ENCODE assay signal across 8 cellular contexts in the genomic region with DNA sequence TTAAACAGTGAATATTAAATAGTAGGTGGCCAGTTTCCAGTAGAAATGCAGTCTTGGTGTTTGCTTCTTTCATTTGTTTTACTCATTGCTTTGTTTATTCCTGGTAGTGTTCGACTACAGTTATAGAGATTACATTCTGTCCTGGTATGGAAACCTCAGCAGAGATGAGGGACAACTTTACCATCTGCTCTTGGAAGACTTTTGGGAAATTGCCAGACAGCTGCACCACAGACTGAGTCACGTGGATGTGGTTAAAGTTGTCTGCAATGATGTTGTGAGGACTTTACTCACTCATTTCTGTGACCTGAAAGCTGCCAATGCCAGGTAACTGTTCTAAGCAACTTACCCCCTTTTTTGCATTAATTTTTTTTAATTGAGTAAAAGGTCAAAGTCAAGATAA. TPM values are rescaled to one million over a fixed set of nuclear protein-coding genes. Genes with fewer than 3 reads are reported as not detected.
DNase-seq lines count a peak whose midpoint lies in the region; ATAC-seq, FAIRE-seq and TF ChIP-seq lines count a peak whose summit lies in the region.
"Not testable (repeated sequence)": the region's sequence is repeated elsewhere in the genome, so short reads cannot be mapped to it uniquely, and the experiment has no call there.

No MANE protein-coding gene starts in this region.

- not testable (repeated sequence) for TF ChIP-seq POLR2A in A549 (IDR thresholded peaks at IDR 0.05; ENCODE audit: low read length)

- not testable (repeated sequence) for TF ChIP-seq CTCF in A549 (IDR thresholded peaks at IDR 0.05); HFFc6 (IDR thresholded peaks at IDR 0.05); astrocyte of the spinal cord (IDR thresholded peaks at IDR 0.05; ENCODE audit: low read depth, low read length); foreskin fibroblast (IDR thresholded peaks at IDR 0.05; ENCODE audit: low read depth, low read length)

- peaks cover 15% of the 10 kb centered on the region; the same call in 1 of the 2 replicates for H3K36me3 Mint-ChIP-seq in HFFc6 (ENCODE audit: low read depth)
- not testable (repeated sequence) for H3K36me3 Mint-ChIP-seq in naive thymus-derived CD4-positive, alpha-beta T cell

- peak overlapping the region; percentile 32; the same call in 1 of the 3 replicates for H3K4me2 ChIP-seq in A549

- 43% methylated on average over 2 of the region's 2 CpGs for WGBS in A549 (ENCODE audit: missing lambda C conversion rate)

- not testable (repeated sequence) for H3K27ac ChIP-seq in A549; SJSA1; naive thymus-derived CD4-positive, alpha-beta T cell (ENCODE audit: low read depth, low read length)

- H3K36me3 ChIP-seq in SJSA1; naive thymus-derived CD4-positive, alpha-beta T cell (ENCODE audit: control insufficient read depth in 2 of 3, insufficient read depth in 3 of 3, low read length in 3 of 3): not testable (repeated sequence)

- not testable (repeated sequence) for H3K27me3 Mint-ChIP-seq in HFFc6 (ENCODE audit: insufficient read depth); naive thymus-derived CD4-positive, alpha-beta T cell

- H3K4me1 ChIP-seq in A549 = peaks cover 20% of the 10 kb centered on the region
- H3K4me1 ChIP-seq in SJSA1 (replicated peaks) = peaks cover 31% of the 10 kb centered on the region
- peaks cover 14 to 19% of the 10 kb centered on the region in 2 donors for H3K4me1 ChIP-seq in naive thymus-derived CD4-positive, alpha-beta T cell (ENCODE audit: control insufficient read depth in 2 of 2, insufficient read depth in 2 of 2, low read length in 2 of 2)

- not testable (repeated sequence) for ATAC-seq in A549
- peak; percentile 38 for ATAC-seq in naive thymus-derived CD4-positive, alpha-beta T cell

- not testable (repeated sequence) for TF ChIP-seq RAD21 in A549 (conservative IDR thresholded peaks at IDR 0.05 in 1 of 2, IDR thresholded peaks at IDR 0.05 in 1 of 2)

- H3K27ac Mint-ChIP-seq in HFFc6 = peak overlapping the region; percentile 53
- H3K27ac Mint-ChIP-seq in naive thymus-derived CD4-positive, alpha-beta T cell = peak overlapping the region in 5 of 9 donors; percentile 6 to 92 (median 43)

- H3K4me1 Mint-ChIP-seq in HFFc6 (ENCODE audit: low read depth) = peaks cover 48% of the 10 kb centered on the region
- H3K4me1 Mint-ChIP-seq in naive thymus-derived CD4-positive, alpha-beta T cell = peaks cover 8 to 61% (median 44%) of the 10 kb centered on the region in 7 donors

- H3K4me3 ChIP-seq in A549; SJSA1; astrocyte of the spinal cord (ENCODE audit: low read depth, low read length); foreskin fibroblast (ENCODE audit: low read depth in 1 of 2, low read length in 2 of 2); naive thymus-derived CD4-positive, alpha-beta T cell (ENCODE audit: low read length): not testable (repeated sequence)

- H3K9me3 ChIP-seq in A549; SJSA1 (replicated peaks); naive thymus-derived CD4-positive, alpha-beta T cell (ENCODE audit: control insufficient read depth in 2 of 3, low read length in 3 of 3): not testable (repeated sequence)

- DNase-seq in A549 (ENCODE audit: low read depth in 1 of 2, low spot score in 1 of 2) = not testable (repeated sequence)
- peak; percentile 87 for DNase-seq in EH (ENCODE audit: low read depth)
- DNase-seq in HFFc6 = peak; percentile 81
- peak; percentile 32 for DNase-seq in NAMALWA (ENCODE audit: low spot score)
- DNase-seq in SJSA1 (ENCODE audit: low read depth in 1 of 2, low spot score in 2 of 2) = peak; percentile 48 to 71
- DNase-seq in astrocyte of the spinal cord (ENCODE audit: low read depth, low spot score) = peak; percentile 81
- peak; percentile 79 to 86 for DNase-seq in foreskin fibroblast
- DNase-seq in naive thymus-derived CD4-positive, alpha-beta T cell = peak in 4 of 9 donors; percentile 3 to 26 (median 14)

- in situ Hi-C loops in astrocyte of the spinal cord (cut with HindIII; ENCODE audit: low sequenced_read_pairs) = not testable (repeated sequence)

- POLR2A ChIA-PET in A549 (lab: Yijun Ruan, JAX) = not testable (repeated sequence)
- POLR2A ChIA-PET in naive thymus-derived CD4-positive, alpha-beta T cell (lab: Charles Lee) = interaction anchor here (0.8 kb wide), 1 partner anchor 51 kb away, joined by 3 read pairs; no protein-coding TSS in a partner anchor

- H3K4me3 Mint-ChIP-seq in HFFc6 = peak overlapping the region; percentile 61
- peak overlapping the region in 3 of 10 donors; percentile 13 to 59 (median 36) for H3K4me3 Mint-ChIP-seq in naive thymus-derived CD4-positive, alpha-beta T cell

- FAIRE-seq in A549 (lab: Jason Lieb, UNC) = peak; percentile 13

- CTCF ChIA-PET in A549 (lab: Yijun Ruan, JAX); naive thymus-derived CD4-positive, alpha-beta T cell (lab: Charles Lee): not testable (repeated sequence)

- H3K9me3 Mint-ChIP-seq in HFFc6; naive thymus-derived CD4-positive, alpha-beta T cell: not testable (repeated sequence)

- not testable (repeated sequence) for TF ChIP-seq EP300 in A549 (IDR thresholded peaks at IDR 0.05)

- intact Hi-C loops in naive thymus-derived CD4-positive, alpha-beta T cell (cut with micrococcal nuclease) = loop anchor here in 1 of 2 donors (5.0 kb wide), 1 partner anchor 116 kb away; a partner anchor contains a TSS

- not testable (repeated sequence) for H3K27me3 ChIP-seq in SJSA1 (replicated peaks); naive thymus-derived CD4-positive, alpha-beta T cell (ENCODE audit: control insufficient read depth in 2 of 2, insufficient read depth in 2 of 2, low read length in 2 of 2)

RNA-seq across cellular contexts. Expression of a gene that starts 49.3 kb away (rescaled TPM):
- polyA plus RNA-seq in A549 (2011; rRNA removed) = 13.0 and 19.0 TPM in 2 replicates
- polyA plus RNA-seq in A549 (2012; cell fraction: cytosol; rRNA removed) = 2.4 and 3.0 TPM in 2 replicates
- polyA plus RNA-seq in A549 (2012; cell fraction: nucleus; rRNA removed) = 1.8 and 2.9 TPM in 2 replicates
- 8.5 to 10.1 TPM (median 8.5 TPM) in 3 replicates for polyA plus RNA-seq in A549 (2017; fragmentation: RNase III; extraction: RNeasy Plus Mini Kit Qiagen cat#74134 plus additional on column Dnase treatment)
- polyA minus RNA-seq in A549 (2011; rRNA and poly(A)+ RNA removed) = 37.9 and 42.9 TPM in 2 replicates
- total RNA-seq in HFFc6 (2021; fragmentation: NEBNext Ultra II Directional; extraction: Animal tissue kit (Norgen Biotek cat#: 25700)) = 10 to 100 TPM; 19.4 to 40.2 (median 24.8) TPM
- total RNA-seq in SJSA1 (2014; rRNA removed; shearing (Covaris generic)) = 22.3 and 23.0 TPM in 2 replicates
- 10 to 100 TPM in 3 of 5 experiments, 1 to 10 TPM in 2; 8.0 to 18.9 (median 14.3) TPM for total RNA-seq in naive thymus-derived CD4-positive, alpha-beta T cell
- 1 to 10 TPM; 3.9 to 4.3 TPM for polyA plus RNA-seq in naive thymus-derived CD4-positive, alpha-beta T cell

RNA-seq across cellular contexts. Expression of a gene that starts 54.9 kb away (rescaled TPM):
- polyA plus RNA-seq in A549 (2011; rRNA removed) (41.8 and 48.2 TPM in 2 replicates), A549 (2017; fragmentation: RNase III; extraction: RNeasy Plus Mini Kit Qiagen cat#74134 plus additional on column Dnase treatment) (15.7 to 16.3 TPM (median 15.8 TPM) in 3 replicates)
- 4.6 and 4.8 TPM in 2 replicates for polyA plus RNA-seq in A549 (2012; cell fraction: cytosol; rRNA removed)
- 1.2 and 2.1 TPM in 2 replicates for polyA plus RNA-seq in A549 (2012; cell fraction: nucleus; rRNA removed)
- 13.0 and 14.5 TPM in 2 replicates for polyA minus RNA-seq in A549 (2011; rRNA and poly(A)+ RNA removed)
- 10 to 100 TPM; 35.0 to 44.0 (median 41.0) TPM for total RNA-seq in HFFc6 (2021; fragmentation: NEBNext Ultra II Directional; extraction: Animal tissue kit (Norgen Biotek cat#: 25700))
- total RNA-seq in SJSA1 (2014; rRNA removed; shearing (Covaris generic)) = 19.6 and 28.8 TPM in 2 replicates
- 10 to 100 TPM; 23.6 to 46.5 (median 38.0) TPM for total RNA-seq in naive thymus-derived CD4-positive, alpha-beta T cell
- polyA plus RNA-seq in naive thymus-derived CD4-positive, alpha-beta T cell = 100 to 1,000 TPM in 1 of 2 donors, 10 to 100 TPM in 1; 95.4 to 103 TPM
